Comparison of ENCODE assay signal across 8 cellular contexts in the genomic region with DNA sequence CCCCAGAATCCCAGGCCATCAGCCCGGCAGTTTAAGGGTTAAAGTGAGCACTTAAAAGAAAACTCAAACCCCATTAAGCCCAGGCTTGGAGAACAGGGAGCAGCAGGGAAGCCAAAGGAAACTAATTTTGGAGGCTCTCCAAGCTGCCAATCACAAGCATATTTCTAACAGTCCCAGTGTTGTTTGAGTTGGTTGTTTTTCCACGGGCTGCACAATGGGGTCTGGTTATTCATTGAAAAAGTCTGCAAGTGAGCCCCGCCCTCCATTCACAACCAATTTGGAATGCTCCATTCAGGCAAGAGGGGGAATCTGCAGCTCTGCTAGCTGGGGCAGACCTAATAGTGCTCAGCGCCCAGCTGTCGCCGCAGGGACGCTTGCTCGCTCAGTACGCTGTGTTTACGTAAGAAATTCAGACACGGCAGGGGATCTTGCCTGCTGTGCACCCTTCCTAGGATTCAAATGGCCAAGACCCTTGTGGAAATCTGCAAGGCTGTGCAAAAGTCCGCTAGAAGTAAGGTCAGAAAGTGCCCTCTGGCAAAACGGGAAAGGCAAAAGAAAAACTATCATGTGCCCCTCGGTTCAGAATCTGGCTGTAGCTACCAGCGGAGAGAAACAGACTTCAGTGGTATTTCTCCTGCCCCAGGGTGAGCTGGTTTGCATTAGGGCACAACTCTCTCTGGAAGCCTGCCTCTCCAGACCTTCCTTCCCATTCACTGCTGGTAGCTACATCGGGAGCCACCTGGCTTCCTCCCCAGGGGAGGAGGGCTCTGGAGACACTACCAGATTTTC. TPM values are rescaled to one million over a fixed set of nuclear protein-coding genes. Genes with fewer than 3 reads are reported as not detected.
DNase-seq lines count a peak whose midpoint lies in the region; ATAC-seq and TF ChIP-seq lines count a peak whose summit lies in the region.

No MANE protein-coding gene starts in this region.

- H3K27ac ChIP-seq in mesenchymal stem cell (ENCODE audit: low read length, poor library complexity, severe bottlenecking) (peak overlapping the region; percentile 97), thymus (ENCODE audit: low read depth) (no peak overlapping the region)

- peak overlapping the region in 1 of 2 experiments; percentile 31 for H3K23ac ChIP-seq in mesenchymal stem cell (ENCODE audit: low read length in 2 of 2)

- under 1% methylated on average over 16 of the region's 16 CpGs for WGBS in mesenchymal stem cell
- WGBS in thymus: 5% methylated on average over 16 of the region's 16 CpGs

- H3K4ac ChIP-seq in mesenchymal stem cell (ENCODE audit: low read depth in 1 of 2, low read length in 2 of 2): no peak overlapping the region

- no peaks in the 10 kb centered on the region for H3K27me3 ChIP-seq in mesenchymal stem cell (ENCODE audit: control insufficient read depth in 1 of 2, insufficient read depth in 1 of 2, low read length in 2 of 2)
- H3K27me3 ChIP-seq in thymus (ENCODE audit: control insufficient read depth, insufficient read depth): no peaks in the 10 kb centered on the region

- peak overlapping the region; percentile 42 for H4K8ac ChIP-seq in mesenchymal stem cell (ENCODE audit: low read length)

- no peak overlapping the region for H4K91ac ChIP-seq in mesenchymal stem cell (ENCODE audit: low read length)

- H3K4me1 ChIP-seq in mesenchymal stem cell (ENCODE audit: control insufficient read depth, insufficient read depth, low read depth, low read length) (peaks cover 19% of the 10 kb centered on the region), thymus (ENCODE audit: control insufficient read depth, insufficient read depth, low read length) (peaks cover 3% of the 10 kb centered on the region)

- no peaks in the 10 kb centered on the region for H3K9me3 ChIP-seq in mesenchymal stem cell (ENCODE audit: control insufficient read depth, low read length)
- H3K9me3 ChIP-seq in thymus (ENCODE audit: control insufficient read depth): no peaks in the 10 kb centered on the region

- peaks cover 11 to 70% of the 10 kb centered on the region in 2 experiments for H3K36me3 ChIP-seq in mesenchymal stem cell (ENCODE audit: control insufficient read depth in 1 of 2, insufficient read depth in 2 of 2, low read depth in 1 of 2, low read length in 2 of 2)
- H3K36me3 ChIP-seq in thymus (ENCODE audit: control insufficient read depth, insufficient read depth): no peaks in the 10 kb centered on the region

- H3K79me1 ChIP-seq in mesenchymal stem cell (replicated peaks; ENCODE audit: low read length, poor library complexity, severe bottlenecking): peaks cover 26% of the 10 kb centered on the region

- DNase-seq in AG20443 (ENCODE audit: low spot score) (peak; percentile 84), HuH-7 (ENCODE audit: low spot score) (peak; percentile 80), RPMI7951 (ENCODE audit: low read depth) (peak; percentile 89), epithelial cell of proximal tubule (ENCODE audit: low read depth) (peak; percentile 85), mesenchymal stem cell (peak; percentile 87)

- no peak for TF ChIP-seq CTCF in epithelial cell of proximal tubule (conservative IDR thresholded peaks at IDR 0.05; ENCODE audit: low read depth, low read length)

- H2AFZ ChIP-seq in mesenchymal stem cell (ENCODE audit: low read depth, low read length): no peak overlapping the region

- peak overlapping the region; percentile 95 for H3K4me2 ChIP-seq in mesenchymal stem cell (ENCODE audit: low read length, poor library complexity, severe bottlenecking)

- peak overlapping the region; percentile 83 for H2AK5ac ChIP-seq in mesenchymal stem cell (ENCODE audit: low read length, severe bottlenecking)

- H2BK12ac ChIP-seq in mesenchymal stem cell (ENCODE audit: low read length in 2 of 2): peak overlapping the region in 1 of 2 experiments; percentile 53

- H3K9ac ChIP-seq in mesenchymal stem cell (ENCODE audit: low read length): peak overlapping the region; percentile 77

- H2BK5ac ChIP-seq in mesenchymal stem cell (ENCODE audit: low read depth, low read length, poor library complexity, severe bottlenecking): peak overlapping the region; percentile 77

- ATAC-seq in GM21390 (IDR thresholded peaks at IDR 0.05; ENCODE audit: unreplicated experiment): no peak
- no peak for ATAC-seq in GM21825 (IDR thresholded peaks at IDR 0.05; ENCODE audit: unreplicated experiment)

- no peak overlapping the region for H2BK15ac ChIP-seq in mesenchymal stem cell (ENCODE audit: low read depth, poor library complexity, severe bottlenecking)

- H3K18ac ChIP-seq in mesenchymal stem cell (ENCODE audit: low read depth in 1 of 2, low read length in 2 of 2): peak overlapping the region; percentile 62 to 65

- H3K4me3 ChIP-seq in epithelial cell of proximal tubule (ENCODE audit: low read depth, low read length) (peak overlapping the region; percentile 58), mesenchymal stem cell (ENCODE audit: insufficient read depth in 1 of 2, low read depth in 1 of 2, low read length in 2 of 2) (peak overlapping the region in 1 of 2 experiments; percentile 73), thymus (ENCODE audit: low read length) (peak overlapping the region; percentile 13)

- H2BK120ac ChIP-seq in mesenchymal stem cell (ENCODE audit: low read depth, low read length): no peak overlapping the region

- no peak overlapping the region for H3K14ac ChIP-seq in mesenchymal stem cell (ENCODE audit: low read length in 2 of 2)

RNA-seq across cellular contexts. Expression of a gene that starts 11.0 kb away (rescaled TPM):
- 81.2 and 96.5 TPM in 2 replicates for total RNA-seq in RPMI7951 (2014; rRNA removed; shearing (Covaris generic))
- 17.1 and 24.7 TPM in 2 replicates for total RNA-seq in epithelial cell of proximal tubule
- 59.7 TPM for polyA plus RNA-seq in mesenchymal stem cell (2013, experiment 1 of 2)
- polyA plus RNA-seq in mesenchymal stem cell (2013, experiment 2 of 2): 58.6 TPM
- 4.9 TPM for polyA plus RNA-seq in thymus
